Comparison of ENCODE assay signal across 8 cellular contexts in the genomic region with DNA sequence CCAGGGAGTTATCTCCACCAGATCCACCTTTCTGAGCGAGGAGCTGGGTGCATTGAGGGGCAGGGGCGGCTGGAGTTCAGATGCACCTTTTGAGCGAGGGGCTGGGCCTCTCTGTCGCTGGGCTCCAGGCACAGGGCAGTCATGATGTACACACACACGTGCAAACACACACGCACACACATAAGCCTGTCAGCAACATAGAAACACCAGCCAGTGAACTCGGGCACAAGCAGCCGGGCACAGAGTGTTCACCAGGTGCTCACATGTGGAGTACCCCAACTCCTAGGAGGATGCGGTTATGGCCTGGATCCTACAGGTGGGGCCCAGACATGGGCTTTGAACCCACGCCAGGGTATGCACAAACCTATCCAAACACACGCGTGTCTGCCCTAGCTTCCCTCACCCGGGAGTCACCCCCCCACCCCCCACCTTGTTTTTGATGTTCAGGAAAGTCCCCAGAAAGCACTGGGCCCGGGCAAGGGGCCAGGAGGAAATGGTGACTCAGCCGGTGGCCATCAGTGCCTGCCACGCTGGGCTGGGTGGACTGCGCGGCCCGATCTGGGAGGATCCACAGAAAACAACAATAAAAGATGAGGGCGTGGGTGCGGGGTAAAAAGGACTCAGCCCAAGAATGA. TPM values are rescaled to one million over a fixed set of nuclear protein-coding genes. Genes with fewer than 3 reads are reported as not detected.
DNase-seq lines count a peak whose midpoint lies in the region; ATAC-seq and TF ChIP-seq lines count a peak whose summit lies in the region.

No MANE protein-coding gene starts in this region.

- H3K27me3 ChIP-seq in gastrocnemius medialis (no peaks in the 10 kb centered on the region), SJCRH30 (no peaks in the 10 kb centered on the region)

- H3K4me1 ChIP-seq in gastrocnemius medialis (peaks cover 68 to 75% of the 10 kb centered on the region in 2 donors), SJCRH30 (no peaks in the 10 kb centered on the region)

- H3K36me3 ChIP-seq in gastrocnemius medialis (no peaks in the 10 kb centered on the region), SJCRH30 (no peaks in the 10 kb centered on the region)

- H3K27ac ChIP-seq in gastrocnemius medialis, result peak overlapping the region; percentile 89 to 100 (median 95)
- no peak overlapping the region for H3K27ac ChIP-seq in SJCRH30

- intact Hi-C loops in Right ventricle myocardium inferior (cut with DNase I) (loop anchor here (2.0 kb wide), 1 partner anchor 30 kb away; no protein-coding TSS in a partner anchor), gastrocnemius medialis (cut with DNase I; ENCODE audit: low total_unique reads) (loop anchor here (5.0 to 10.0 kb wide), 3 partner anchors 261 to 1554 kb away; a partner anchor contains a TSS)

- ATAC-seq in Right ventricle myocardium inferior, result peak; percentile 30
- peak; percentile 10 to 13 for ATAC-seq in gastrocnemius medialis
- ATAC-seq in HG02763 (IDR thresholded peaks at IDR 0.05; ENCODE audit: unreplicated experiment), result no peak
- no peak for ATAC-seq in GM18858 (IDR thresholded peaks at IDR 0.05; ENCODE audit: unreplicated experiment)

- peak in 1 of 2 donors; percentile 60 for TF ChIP-seq POLR2A in gastrocnemius medialis (IDR thresholded peaks at IDR 0.05)

- H3K9me3 ChIP-seq in gastrocnemius medialis, result no peaks in the 10 kb centered on the region
- H3K9me3 ChIP-seq in SJCRH30 (replicated peaks), result no peaks in the 10 kb centered on the region

- H3K4me3 ChIP-seq in gastrocnemius medialis (peak overlapping the region in 3 of 4 donors; percentile 18 to 54 (median 30)), SJCRH30 (no peak overlapping the region)

- DNase-seq in Caki2 (ENCODE audit: low read depth) (peak; percentile 83), OCI-M1 (lab: John Stamatoyannopoulos, UW) (peak; percentile 28), Right ventricle myocardium inferior (ENCODE audit: missing footprints) (peak; percentile 93), gastrocnemius medialis (peak; percentile 92), SJCRH30 (no peak)
- DNase-seq in activated gamma-delta T cell treated with anti-CD3 and anti-CD28 coated beads, Interleukin-2, amount 50 U/mL, for 16 hours (ENCODE audit: low read depth), result peak; percentile 62

- in situ Hi-C loops in Caki2 (cut with HindIII; ENCODE audit: low pct_unique_long_range_greater_than_20kb, low sequenced_read_pairs) (no loop called here), gastrocnemius medialis (cut with MboI; ENCODE audit: low sequenced_read_pairs in 4 of 4) (no loop called here)

- TF ChIP-seq CTCF in gastrocnemius medialis (IDR thresholded peaks at IDR 0.05 in 4 of 5, conservative IDR thresholded peaks at IDR 0.05 in 1 of 5), result peak in 1 of 5 experiments; percentile 34

RNA-seq across cellular contexts. Expression of a gene that starts 13.3 kb away (rescaled TPM):
- 57.4 and 76.7 TPM in 2 replicates for total RNA-seq in Caki2 (2014; rRNA removed; shearing (Covaris generic); ENCODE audit: low replicate concordance)
- total RNA-seq in Right ventricle myocardium inferior (17.4 TPM), gastrocnemius medialis (100 to 1,000 TPM; 476 to 810 (median 543) TPM)
- total RNA-seq in SJCRH30 (2014; rRNA removed; shearing (Covaris generic)), result 1.9 and 2.0 TPM in 2 replicates

RNA-seq across cellular contexts. Expression of a gene that starts 54.3 kb away (rescaled TPM):
- total RNA-seq in Caki2 (2014; rRNA removed; shearing (Covaris generic); ENCODE audit: low replicate concordance), result not detected in 2 replicates
- total RNA-seq in Right ventricle myocardium inferior (not detected), gastrocnemius medialis (not detected)
- not detected in 2 replicates for total RNA-seq in SJCRH30 (2014; rRNA removed; shearing (Covaris generic))

Comparison
In these comparisons a context has a peak if more than half of its experiments do, and no peak if none do; other contexts are left out.
1. DNase-seq: peak in Caki2 (single experiment), OCI-M1 (single experiment), activated gamma-delta T cell treated with anti-CD3 and anti-CD28 coated beads, Interleukin-2, amount 50 U/mL, for 16 hours (single experiment), Right ventricle myocardium inferior (single experiment) and gastrocnemius medialis (2 of 2); none in SJCRH30 (0 of 2).
2. ATAC-seq: peak in Right ventricle myocardium inferior (single experiment) and gastrocnemius medialis (2 of 2); none in HG02763 (single experiment) and GM18858 (single experiment).